Comparison of ENCODE assay signal across 8 cellular contexts in genomic region chr12:78473561-78473960, GRCh38.
"Had no signal": no experiment of that assay in that cellular context is flagged by ENCODE, and none has a peak within 500 bp of the region (broad histone marks: within the 10 kb centered on the region; RNA-seq: fewer than 3 reads in every experiment).

No MANE protein-coding gene starts in this region.

- DNase-seq: GOT3, H7, HFFc6, KG1 had no signal

- H3K9ac ChIP-seq: GM23248 had no signal

- H3K4me3 ChIP-seq: GM23248, HAP-1, K562 had no signal

- H2AFZ ChIP-seq: GM23248 had no signal

- H3K36me3 ChIP-seq: HAP-1 had no signal

- ATAC-seq: HCT116, K562 had no signal

- H3K27ac ChIP-seq: GM23248 had no signal

- H3K9me3 ChIP-seq: HAP-1 had no signal
